Comparison of ENCODE assay signal across 2 cellular contexts in the genomic region with DNA sequence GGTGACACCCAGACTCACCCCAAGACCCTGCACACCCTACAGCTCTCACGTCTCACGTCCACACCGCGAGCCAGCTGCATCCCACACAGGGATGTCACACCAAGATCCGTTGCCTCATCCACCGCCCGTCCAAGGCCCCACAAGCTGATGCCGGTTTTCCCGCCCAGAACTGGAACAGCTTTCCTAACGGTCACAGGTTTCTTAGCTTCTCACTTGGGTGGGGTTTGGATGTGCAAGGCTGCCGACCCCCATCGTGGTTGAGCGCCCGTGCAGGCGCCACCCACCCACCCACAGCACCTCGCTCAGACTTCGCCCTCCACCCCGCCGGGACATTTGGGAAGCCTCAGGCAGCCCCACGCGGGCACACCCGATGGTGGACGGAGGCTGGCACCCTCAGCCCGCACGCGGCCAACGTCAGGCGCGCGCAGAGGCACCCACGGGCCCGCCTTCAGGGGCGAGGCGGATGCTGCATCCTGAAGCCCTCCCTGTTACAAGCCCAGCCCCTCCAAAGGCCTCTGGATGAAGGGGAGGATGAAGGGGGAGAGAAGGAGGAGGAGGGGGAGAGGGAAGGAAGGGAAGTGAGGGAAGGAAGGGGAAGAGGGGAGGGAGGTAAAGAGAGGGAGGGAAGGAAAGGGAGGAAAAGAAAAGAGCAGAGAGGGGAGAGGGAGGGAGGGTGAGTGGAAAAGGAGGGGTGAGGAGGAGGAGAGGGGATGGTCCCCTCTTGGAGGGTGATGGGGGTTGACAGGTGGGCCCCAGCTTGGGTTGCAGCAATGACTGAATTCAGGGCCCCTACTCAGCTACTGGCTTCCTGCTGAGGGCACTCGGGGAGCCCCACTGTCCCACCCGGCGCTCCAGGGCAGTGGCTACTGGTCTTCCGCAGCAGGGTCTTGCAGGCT.
TF ChIP-seq lines count a peak whose summit lies in the region.

No MANE protein-coding gene starts in this region.

TF ChIP-seq in IMR-90, 13 proteins besides CTCF, POLR2A, EP300 and RAD21:
- TF ChIP-seq NFE2L2 (IDR thresholded peaks at IDR 0.05; ENCODE audit: low read depth, low read length) (no peak), FOS (IDR thresholded peaks at IDR 0.05; ENCODE audit: low read depth, low read length) (no peak), MAFK (IDR thresholded peaks at IDR 0.05; ENCODE audit: low read depth, low read length) (no peak), RCOR1 (IDR thresholded peaks at IDR 0.05; ENCODE audit: insufficient replicate concordance, low read length) (no peak), CEBPB (IDR thresholded peaks at IDR 0.05; ENCODE audit: low read depth, low read length) (no peak)
- TF ChIP-seq, protein P1, sequence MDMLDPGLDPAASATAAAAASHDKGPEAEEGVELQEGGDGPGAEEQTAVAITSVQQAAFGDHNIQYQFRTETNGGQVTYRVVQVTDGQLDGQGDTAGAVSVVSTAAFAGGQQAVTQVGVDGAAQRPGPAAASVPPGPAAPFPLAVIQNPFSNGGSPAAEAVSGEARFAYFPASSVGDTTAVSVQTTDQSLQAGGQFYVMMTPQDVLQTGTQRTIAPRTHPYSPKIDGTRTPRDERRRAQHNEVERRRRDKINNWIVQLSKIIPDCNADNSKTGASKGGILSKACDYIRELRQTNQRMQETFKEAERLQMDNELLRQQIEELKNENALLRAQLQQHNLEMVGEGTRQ (IDR thresholded peaks at IDR 0.05; ENCODE audit: low read depth, low read length), result no peak
- TF ChIP-seq, protein P2, sequence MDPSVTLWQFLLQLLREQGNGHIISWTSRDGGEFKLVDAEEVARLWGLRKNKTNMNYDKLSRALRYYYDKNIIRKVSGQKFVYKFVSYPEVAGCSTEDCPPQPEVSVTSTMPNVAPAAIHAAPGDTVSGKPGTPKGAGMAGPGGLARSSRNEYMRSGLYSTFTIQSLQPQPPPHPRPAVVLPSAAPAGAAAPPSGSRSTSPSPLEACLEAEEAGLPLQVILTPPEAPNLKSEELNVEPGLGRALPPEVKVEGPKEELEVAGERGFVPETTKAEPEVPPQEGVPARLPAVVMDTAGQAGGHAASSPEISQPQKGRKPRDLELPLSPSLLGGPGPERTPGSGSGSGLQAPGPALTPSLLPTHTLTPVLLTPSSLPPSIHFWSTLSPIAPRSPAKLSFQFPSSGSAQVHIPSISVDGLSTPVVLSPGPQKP (IDR thresholded peaks at IDR 0.05; ENCODE audit: borderline replicate concordance, low read depth, low read length), result no peak

TF ChIP-seq in K562, 482 proteins besides CTCF, POLR2A, EP300 and RAD21:
- TF ChIP-seq, protein P3, sequence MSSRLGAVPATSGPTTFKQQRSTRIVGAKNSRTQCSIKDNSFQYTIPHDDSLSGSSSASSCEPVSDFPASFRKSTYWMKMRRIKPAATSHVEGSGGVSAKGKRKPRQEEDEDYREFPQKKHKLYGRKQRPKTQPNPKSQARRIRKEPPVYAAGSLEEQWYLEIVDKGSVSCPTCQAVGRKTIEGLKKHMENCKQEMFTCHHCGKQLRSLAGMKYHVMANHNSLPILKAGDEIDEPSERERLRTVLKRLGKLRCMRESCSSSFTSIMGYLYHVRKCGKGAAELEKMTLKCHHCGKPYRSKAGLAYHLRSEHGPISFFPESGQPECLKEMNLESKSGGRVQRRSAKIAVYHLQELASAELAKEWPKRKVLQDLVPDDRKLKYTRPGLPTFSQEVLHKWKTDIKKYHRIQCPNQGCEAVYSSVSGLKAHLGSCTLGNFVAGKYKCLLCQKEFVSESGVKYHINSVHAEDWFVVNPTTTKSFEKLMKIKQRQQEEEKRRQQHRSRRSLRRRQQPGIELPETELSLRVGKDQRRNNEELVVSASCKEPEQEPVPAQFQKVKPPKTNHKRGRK (tag; IDR thresholded peaks at IDR 0.05), result 0 out of 2 replicates have a peak, but pooled peaks have one; percentile 14
- TF ChIP-seq ZNF589 (CRISPR knock-in tag; IDR thresholded peaks at IDR 0.05; ENCODE audit: low read depth) (no peak), KHSRP (IDR thresholded peaks at IDR 0.05) (no peak), ZNF408 (CRISPR knock-in tag; IDR thresholded peaks at IDR 0.05; ENCODE audit: low read depth) (no peak), CBX2 (IDR thresholded peaks at IDR 0.05; ENCODE audit: insufficient read depth, low read length, poor library complexity, severe bottlenecking) (no peak), KDM4B (IDR thresholded peaks at IDR 0.05; ENCODE audit: borderline replicate concordance in 2 of 2, low read depth in 1 of 2) (no peak), ZKSCAN3 (CRISPR knock-in tag; IDR thresholded peaks at IDR 0.05) (no peak), PCBP1 (IDR thresholded peaks at IDR 0.05; ENCODE audit: low read depth, low read length, poor library complexity, severe bottlenecking) (peak; percentile 23), ZNF263 (CRISPR knock-in tag; IDR thresholded peaks at IDR 0.05; ENCODE audit: borderline replicate concordance) (no peak), ZNF830 (CRISPR knock-in tag; IDR thresholded peaks at IDR 0.05) (no peak), HMG20A (CRISPR knock-in tag; conservative IDR thresholded peaks at IDR 0.05) (no peak), KLF16 (IDR thresholded peaks at IDR 0.05) (no peak), ILK (tag; IDR thresholded peaks at IDR 0.05; ENCODE audit: borderline replicate concordance, low read depth) (no peak)
- TF ChIP-seq, protein P4, sequence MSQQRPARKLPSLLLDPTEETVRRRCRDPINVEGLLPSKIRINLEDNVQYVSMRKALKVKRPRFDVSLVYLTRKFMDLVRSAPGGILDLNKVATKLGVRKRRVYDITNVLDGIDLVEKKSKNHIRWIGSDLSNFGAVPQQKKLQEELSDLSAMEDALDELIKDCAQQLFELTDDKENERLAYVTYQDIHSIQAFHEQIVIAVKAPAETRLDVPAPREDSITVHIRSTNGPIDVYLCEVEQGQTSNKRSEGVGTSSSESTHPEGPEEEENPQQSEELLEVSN (IDR thresholded peaks at IDR 0.05; ENCODE audit: borderline replicate concordance in 1 of 2, extremely low read depth in 1 of 2, insufficient read depth in 1 of 2, insufficient read length in 1 of 2, low read depth in 1 of 2, low read length in 1 of 2, poor library complexity in 1 of 2, severe bottlenecking in 1 of 2), result peak in 1 of 2 experiments; percentile 66
- TF ChIP-seq, protein P5, sequence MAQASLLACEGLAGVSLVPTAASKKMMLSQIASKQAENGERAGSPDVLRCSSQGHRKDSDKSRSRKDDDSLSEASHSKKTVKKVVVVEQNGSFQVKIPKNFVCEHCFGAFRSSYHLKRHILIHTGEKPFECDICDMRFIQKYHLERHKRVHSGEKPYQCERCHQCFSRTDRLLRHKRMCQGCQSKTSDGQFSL (CRISPR knock-in tag; IDR thresholded peaks at IDR 0.05), result peak; percentile 78
- TF ChIP-seq, protein P5 (tag; IDR thresholded peaks at IDR 0.05), result no peak
- TF ChIP-seq, protein P6, sequence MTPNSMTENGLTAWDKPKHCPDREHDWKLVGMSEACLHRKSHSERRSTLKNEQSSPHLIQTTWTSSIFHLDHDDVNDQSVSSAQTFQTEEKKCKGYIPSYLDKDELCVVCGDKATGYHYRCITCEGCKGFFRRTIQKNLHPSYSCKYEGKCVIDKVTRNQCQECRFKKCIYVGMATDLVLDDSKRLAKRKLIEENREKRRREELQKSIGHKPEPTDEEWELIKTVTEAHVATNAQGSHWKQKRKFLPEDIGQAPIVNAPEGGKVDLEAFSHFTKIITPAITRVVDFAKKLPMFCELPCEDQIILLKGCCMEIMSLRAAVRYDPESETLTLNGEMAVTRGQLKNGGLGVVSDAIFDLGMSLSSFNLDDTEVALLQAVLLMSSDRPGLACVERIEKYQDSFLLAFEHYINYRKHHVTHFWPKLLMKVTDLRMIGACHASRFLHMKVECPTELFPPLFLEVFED (CRISPR knock-in tag; conservative IDR thresholded peaks at IDR 0.05), result no peak
- TF ChIP-seq, protein P7, sequence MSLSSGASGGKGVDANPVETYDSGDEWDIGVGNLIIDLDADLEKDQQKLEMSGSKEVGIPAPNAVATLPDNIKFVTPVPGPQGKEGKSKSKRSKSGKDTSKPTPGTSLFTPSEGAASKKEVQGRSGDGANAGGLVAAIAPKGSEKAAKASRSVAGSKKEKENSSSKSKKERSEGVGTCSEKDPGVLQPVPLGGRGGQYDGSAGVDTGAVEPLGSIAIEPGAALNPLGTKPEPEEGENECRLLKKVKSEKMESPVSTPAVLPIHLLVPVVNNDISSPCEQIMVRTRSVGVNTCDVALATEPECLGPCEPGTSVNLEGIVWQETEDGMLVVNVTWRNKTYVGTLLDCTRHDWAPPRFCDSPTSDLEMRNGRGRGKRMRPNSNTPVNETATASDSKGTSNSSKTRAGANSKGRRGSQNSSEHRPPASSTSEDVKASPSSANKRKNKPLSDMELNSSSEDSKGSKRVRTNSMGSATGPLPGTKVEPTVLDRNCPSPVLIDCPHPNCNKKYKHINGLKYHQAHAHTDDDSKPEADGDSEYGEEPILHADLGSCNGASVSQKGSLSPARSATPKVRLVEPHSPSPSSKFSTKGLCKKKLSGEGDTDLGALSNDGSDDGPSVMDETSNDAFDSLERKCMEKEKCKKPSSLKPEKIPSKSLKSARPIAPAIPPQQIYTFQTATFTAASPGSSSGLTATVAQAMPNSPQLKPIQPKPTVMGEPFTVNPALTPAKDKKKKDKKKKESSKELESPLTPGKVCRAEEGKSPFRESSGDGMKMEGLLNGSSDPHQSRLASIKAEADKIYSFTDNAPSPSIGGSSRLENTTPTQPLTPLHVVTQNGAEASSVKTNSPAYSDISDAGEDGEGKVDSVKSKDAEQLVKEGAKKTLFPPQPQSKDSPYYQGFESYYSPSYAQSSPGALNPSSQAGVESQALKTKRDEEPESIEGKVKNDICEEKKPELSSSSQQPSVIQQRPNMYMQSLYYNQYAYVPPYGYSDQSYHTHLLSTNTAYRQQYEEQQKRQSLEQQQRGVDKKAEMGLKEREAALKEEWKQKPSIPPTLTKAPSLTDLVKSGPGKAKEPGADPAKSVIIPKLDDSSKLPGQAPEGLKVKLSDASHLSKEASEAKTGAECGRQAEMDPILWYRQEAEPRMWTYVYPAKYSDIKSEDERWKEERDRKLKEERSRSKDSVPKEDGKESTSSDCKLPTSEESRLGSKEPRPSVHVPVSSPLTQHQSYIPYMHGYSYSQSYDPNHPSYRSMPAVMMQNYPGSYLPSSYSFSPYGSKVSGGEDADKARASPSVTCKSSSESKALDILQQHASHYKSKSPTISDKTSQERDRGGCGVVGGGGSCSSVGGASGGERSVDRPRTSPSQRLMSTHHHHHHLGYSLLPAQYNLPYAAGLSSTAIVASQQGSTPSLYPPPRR (CRISPR knock-in tag; IDR thresholded peaks at IDR 0.05; ENCODE audit: borderline replicate concordance), result no peak
TF ChIP-seq in K562: peak in this region for 4.
